25 cellular contexts compared by ENCODE assay signal in genomic region chr2:25292408-25292807, GRCh38. TPM values are rescaled to one million over a fixed set of nuclear protein-coding genes. Genes with fewer than 3 reads are reported as not detected.
A peak's percentile ranks its signal among the peaks of the same experiment; 100 is the strongest.
DNase-seq lines count a peak whose midpoint lies in the region; ATAC-seq, FAIRE-seq and TF ChIP-seq lines count a peak whose summit lies in the region.
"Had no signal": no experiment of that assay in that cellular context is flagged by ENCODE, and none has a peak within 500 bp of the region (broad histone marks: within the 10 kb centered on the region; RNA-seq: fewer than 3 reads in every experiment).

No MANE protein-coding gene starts in this region.

- TF ChIP-seq POLR2A in endothelial cell of umbilical vein (IDR thresholded peaks at IDR 0.05; ENCODE audit: low read depth, low read length), result no peak

- POLR2A ChIA-PET in activated CD4-positive, alpha-beta T cell treated with anti-CD3 and anti-CD28 coated beads for 36 hours (lab: Charles Lee), result no interaction called here
- POLR2A ChIA-PET in endothelial cell of umbilical vein (lab: Charles Lee), result no interaction called here

- TF ChIP-seq CTCF in WERI-Rb-1 (IDR thresholded peaks at IDR 0.05; ENCODE audit: low read depth, low read length) (no peak), endothelial cell of umbilical vein (IDR thresholded peaks at IDR 0.05; ENCODE audit: extremely low read depth in 1 of 2, insufficient read depth in 1 of 2, low read depth in 1 of 2, low read length in 2 of 2) (no peak), mammary epithelial cell (conservative IDR thresholded peaks at IDR 0.05 in 1 of 2, IDR thresholded peaks at IDR 0.05 in 1 of 2; ENCODE audit: extremely low read depth in 1 of 2, insufficient read depth in 1 of 2, low read depth in 1 of 2, low read length in 2 of 2) (no peak), brain microvascular endothelial cell (IDR thresholded peaks at IDR 0.05; ENCODE audit: low read depth, low read length, missing control alignments) (no peak)

- H3K9me3 ChIP-seq in BLaER1, result no peaks in the 10 kb centered on the region
- no peaks in the 10 kb centered on the region for H3K9me3 ChIP-seq in WERI-Rb-1 (ENCODE audit: severe bottlenecking)
- H3K9me3 ChIP-seq in endothelial cell of umbilical vein (replicated peaks; ENCODE audit: control insufficient read depth, insufficient read depth, low read length), result no peaks in the 10 kb centered on the region
- H3K9me3 ChIP-seq in mammary epithelial cell (replicated peaks; ENCODE audit: insufficient read depth, low read length), result no peaks in the 10 kb centered on the region
- H3K9me3 ChIP-seq: breast epithelium, vagina had no signal

- no peaks in the 10 kb centered on the region for H3K27me3 Mint-ChIP-seq in activated CD4-positive, alpha-beta T cell treated with anti-CD3 and anti-CD28 coated beads for 36 hours
- H3K27me3 Mint-ChIP-seq: progenitor cell of endocrine pancreas had no signal

- WGBS in mammary epithelial cell (ENCODE audit: low coverage, missing lambda C conversion rate), result 97% methylated on average over 4 of the region's 4 CpGs

- peaks cover 55% of the 10 kb centered on the region for H3K4me1 Mint-ChIP-seq in activated CD4-positive, alpha-beta T cell treated with anti-CD3 and anti-CD28 coated beads for 36 hours

- in situ Hi-C loops in mammary epithelial cell (cut with MboI; ENCODE audit: low sequenced_read_pairs in 2 of 2) (no loop called here), brain microvascular endothelial cell (cut with HindIII; ENCODE audit: low pct_ligation_motif_present, low sequenced_read_pairs) (no loop called here)

- intact Hi-C loops in activated CD4-positive, alpha-beta T cell treated with anti-CD3 and anti-CD28 coated beads for 36 hours (cut with DNase I, micrococcal nuclease), result no loop called here
- intact Hi-C loops in endothelial cell of umbilical vein (cut with micrococcal nuclease) (no loop called here), mammary epithelial cell (cut with micrococcal nuclease) (no loop called here)

- CTCF ChIA-PET in activated CD4-positive, alpha-beta T cell treated with anti-CD3 and anti-CD28 coated beads for 36 hours (lab: Charles Lee), result interaction anchor here (0.7 kb wide), 1 partner anchor 46 kb away, joined by 4 read pairs; no protein-coding TSS in a partner anchor
- CTCF ChIA-PET in endothelial cell of umbilical vein (lab: Charles Lee) (interaction anchor here (8.9 kb wide), 1 partner anchor 14 kb away, joined by 59 read pairs; no protein-coding TSS in a partner anchor), mammary epithelial cell (lab: Charles Lee; ENCODE audit: low non-redundant PET) (no interaction called here)

- no peaks in the 10 kb centered on the region for H3K27me3 ChIP-seq in BLaER1
- H3K27me3 ChIP-seq in WERI-Rb-1 (ENCODE audit: insufficient read depth, low read depth, severe bottlenecking), result no peaks in the 10 kb centered on the region
- no peaks in the 10 kb centered on the region for H3K27me3 ChIP-seq in endothelial cell of umbilical vein (ENCODE audit: control insufficient read depth in 2 of 2, insufficient read depth in 2 of 2, low read length in 2 of 2)
- H3K27me3 ChIP-seq in mammary epithelial cell (ENCODE audit: insufficient read depth, low read length), result no peaks in the 10 kb centered on the region
- no peaks in the 10 kb centered on the region for H3K27me3 ChIP-seq in brain microvascular endothelial cell (replicated peaks)
- H3K27me3 ChIP-seq: breast epithelium, neural progenitor cell, vagina had no signal

- H3K4me3 ChIP-seq in BLaER1 (no peak overlapping the region), WERI-Rb-1 (ENCODE audit: low read depth, low read length) (no peak overlapping the region), endothelial cell of umbilical vein (replicated peaks in 1 of 3; ENCODE audit: insufficient read depth in 1 of 3, low read depth in 1 of 3, low read length in 3 of 3) (no peak overlapping the region), mammary epithelial cell (replicated peaks in 1 of 3; ENCODE audit: insufficient read depth in 1 of 3, low read depth in 2 of 3, low read length in 3 of 3) (no peak overlapping the region), brain microvascular endothelial cell (ENCODE audit: low read depth, low read length) (no peak overlapping the region)
- H3K4me3 ChIP-seq: breast epithelium, GM12878, GM23248, neural progenitor cell, vagina had no signal

- peak overlapping the region; percentile 94 for H3K4me2 ChIP-seq in BLaER1
- no peak overlapping the region for H3K4me2 ChIP-seq in endothelial cell of umbilical vein (ENCODE audit: insufficient read depth, low read length)
- no peak overlapping the region for H3K4me2 ChIP-seq in mammary epithelial cell (ENCODE audit: insufficient read depth, low read depth, low read length)
- H3K4me2 ChIP-seq: neural progenitor cell had no signal

- dilution Hi-C loops in endothelial cell of umbilical vein (cut with MboI; ENCODE audit: extremely low pct_ligation_motif_present, low sequenced_read_pairs) (no loop called here), mammary epithelial cell (cut with HindIII; ENCODE audit: low sequenced_read_pairs) (no loop called here)

- no peaks in the 10 kb centered on the region for H3K36me3 ChIP-seq in BLaER1
- H3K36me3 ChIP-seq in WERI-Rb-1, result no peaks in the 10 kb centered on the region; the same call in 1 of the 2 replicates
- H3K36me3 ChIP-seq in endothelial cell of umbilical vein (ENCODE audit: control insufficient read depth in 2 of 2, extremely low read depth in 1 of 2, insufficient read depth in 2 of 2, low read length in 2 of 2), result no peaks in the 10 kb centered on the region
- H3K36me3 ChIP-seq in mammary epithelial cell (ENCODE audit: insufficient read depth, low read length), result no peaks in the 10 kb centered on the region
- H3K36me3 ChIP-seq in brain microvascular endothelial cell (replicated peaks), result no peaks in the 10 kb centered on the region
- H3K36me3 ChIP-seq: breast epithelium, neural progenitor cell, vagina had no signal

- H3K79me2 ChIP-seq in endothelial cell of umbilical vein (ENCODE audit: control insufficient read depth, insufficient read depth, low read length), result no peaks in the 10 kb centered on the region
- H3K79me2 ChIP-seq in mammary epithelial cell (ENCODE audit: insufficient read depth, low read length), result no peaks in the 10 kb centered on the region

- DNase-seq in activated CD4-positive, alpha-beta T cell treated with anti-CD3 and anti-CD28 coated beads for 36 hours, result no peak
- no peak for DNase-seq in activated CD4-positive, alpha-beta T cell treated with anti-CD3 and anti-CD28 coated beads, Interleukin-2, amount 50 U/mL, for 48 hours
- DNase-seq in WERI-Rb-1, result no peak
- peak; percentile 34 for DNase-seq in endothelial cell of umbilical vein (ENCODE audit: low read depth, low spot score)
- DNase-seq in mammary epithelial cell, result no peak
- no peak for DNase-seq in KG1 (lab: John Stamatoyannopoulos, UW)
- no peak for DNase-seq in brain microvascular endothelial cell
- DNase-seq: activated naive CD4-positive, alpha-beta T cell treated with Interleukin-2 at 50 U/mL for 16 hours; C1 segment of cervical spinal cord; foreskin fibroblast; GM23248; kidney glomerular epithelial cell; NCI-H1930; NCI-H446; small intestine; stimulated activated CD4-positive, alpha-beta T cell treated with anti-CD3 and anti-CD28 coated beads, Interleukin-4, amount 100 ng/mL, for 24 hours had no signal

- ATAC-seq in activated CD4-positive, alpha-beta T cell treated with anti-CD3 and anti-CD28 coated beads for 36 hours, result no peak
- ATAC-seq: GM12878, WTC11 had no signal

- H4K20me1 ChIP-seq in BLaER1, result no peaks in the 10 kb centered on the region
- no peaks in the 10 kb centered on the region for H4K20me1 ChIP-seq in endothelial cell of umbilical vein (replicated peaks; ENCODE audit: control insufficient read depth, extremely low read depth, insufficient read depth, low read length)
- no peaks in the 10 kb centered on the region for H4K20me1 ChIP-seq in mammary epithelial cell (ENCODE audit: insufficient read depth, low read length)

- H3K9me3 Mint-ChIP-seq in activated CD4-positive, alpha-beta T cell treated with anti-CD3 and anti-CD28 coated beads for 36 hours (ENCODE audit: low read depth), result no peaks in the 10 kb centered on the region
- H3K9me3 Mint-ChIP-seq: dendritic cell treated with granulocyte-macrophage colony-stimulating factor and Interleukin-4, amounts not matched to agents 40 ng/mL and 50 ng/mL, for 4 days; neural progenitor cell; WTC11 had no signal

- FAIRE-seq in endothelial cell of umbilical vein (lab: Jason Lieb, UNC), result peak; percentile 63
- FAIRE-seq: GM12878, small intestine had no signal

- no peak overlapping the region for H3K4me3 Mint-ChIP-seq in activated CD4-positive, alpha-beta T cell treated with anti-CD3 and anti-CD28 coated beads for 36 hours
- H3K4me3 Mint-ChIP-seq: dendritic cell treated with granulocyte-macrophage colony-stimulating factor and Interleukin-4, amounts not matched to agents 40 ng/mL and 50 ng/mL, for 4 days; neural progenitor cell; WTC11 had no signal

- H3K9me1 ChIP-seq in endothelial cell of umbilical vein (replicated peaks; ENCODE audit: control insufficient read depth, extremely low read depth, insufficient read depth, low read length), result no peaks in the 10 kb centered on the region

- H3K4me1 ChIP-seq in BLaER1 (peaks cover 93% of the 10 kb centered on the region), endothelial cell of umbilical vein (ENCODE audit: control insufficient read depth, extremely low read depth, insufficient read depth, low read length) (peaks cover 38% of the 10 kb centered on the region), mammary epithelial cell (ENCODE audit: insufficient read depth, low read length) (peaks cover 20% of the 10 kb centered on the region)

- H3K9ac ChIP-seq in BLaER1 (no peak overlapping the region), endothelial cell of umbilical vein (replicated peaks; ENCODE audit: extremely low read depth, insufficient read depth, low read length) (peak overlapping the region; percentile 2), mammary epithelial cell (ENCODE audit: insufficient read depth, low read length) (no peak overlapping the region)
- H3K9ac ChIP-seq: GM23248, neural progenitor cell had no signal

- peak overlapping the region; percentile 42 for H3K27ac Mint-ChIP-seq in activated CD4-positive, alpha-beta T cell treated with anti-CD3 and anti-CD28 coated beads for 36 hours
- H3K27ac Mint-ChIP-seq: dendritic cell treated with granulocyte-macrophage colony-stimulating factor and Interleukin-4, amounts not matched to agents 40 ng/mL and 50 ng/mL, for 4 days; neural progenitor cell; progenitor cell of endocrine pancreas; WTC11 had no signal

- peaks cover 33% of the 10 kb centered on the region for H3K36me3 Mint-ChIP-seq in activated CD4-positive, alpha-beta T cell treated with anti-CD3 and anti-CD28 coated beads for 36 hours (ENCODE audit: low read depth)
- H3K36me3 Mint-ChIP-seq: neural progenitor cell, WTC11 had no signal

- H3K27ac ChIP-seq in BLaER1, result peak overlapping the region; percentile 84
- H3K27ac ChIP-seq in WERI-Rb-1, result peak overlapping the region; percentile 35
- no peak overlapping the region for H3K27ac ChIP-seq in endothelial cell of umbilical vein (ENCODE audit: insufficient read depth, low read depth, low read length)
- no peak overlapping the region for H3K27ac ChIP-seq in mammary epithelial cell (ENCODE audit: insufficient read depth, low read depth, low read length)
- no peak overlapping the region for H3K27ac ChIP-seq in brain microvascular endothelial cell
- H3K27ac ChIP-seq: epithelial cell of prostate, GM23248, neural progenitor cell, vagina had no signal

- H2AFZ ChIP-seq in endothelial cell of umbilical vein (ENCODE audit: low read depth, low read length) (no peak overlapping the region), mammary epithelial cell (ENCODE audit: low read depth, low read length) (no peak overlapping the region)
- H2AFZ ChIP-seq: GM23248, neural progenitor cell had no signal

- BruUV-seq in endothelial cell of umbilical vein (replicated peaks; lab: Mats Ljungman, UMichigan) (no TSS peak), mammary epithelial cell (replicated peaks; lab: Mats Ljungman, UMichigan) (no TSS peak)

RNA-seq across cellular contexts. Expression of gene DNMT3A, which starts 49.3 kb away (rescaled TPM):
- total RNA-seq in activated CD4-positive, alpha-beta T cell treated with anti-CD3 and anti-CD28 coated beads for 36 hours, result 10 to 100 TPM; 62.3 to 76.2 TPM
- total RNA-seq in endothelial cell of umbilical vein (67.0 and 71.7 TPM in 2 replicates), mammary epithelial cell (10 to 100 TPM in 1 of 2 donors, 1 to 10 TPM in 1; 9.6 to 14.2 TPM)
- polyA plus RNA-seq in endothelial cell of umbilical vein (15.6 and 23.3 TPM in 2 replicates), mammary epithelial cell (1.7 TPM)
- polyA plus RNA-seq in endothelial cell of umbilical vein (2011; cell fraction: cytosol; rRNA removed), result 12.5 and 14.2 TPM in 2 replicates
- polyA plus RNA-seq in endothelial cell of umbilical vein (2011; cell fraction: nucleus; rRNA removed), result 42.1 and 52.7 TPM in 2 replicates
- polyA plus RNA-seq in endothelial cell of umbilical vein (2012), result 26.2 and 37.7 TPM in 2 replicates
- polyA minus RNA-seq in endothelial cell of umbilical vein (60.1 and 61.4 TPM in 2 replicates), mammary epithelial cell (31.7 TPM)
- 8.0 TPM for polyA minus RNA-seq in endothelial cell of umbilical vein (2011; cell fraction: cytosol; rRNA and poly(A)+ RNA removed)
- 36.1 and 50.9 TPM in 2 replicates for polyA minus RNA-seq in endothelial cell of umbilical vein (2011; cell fraction: nucleus; rRNA and poly(A)+ RNA removed)

Comparison
In these comparisons a context has a peak if more than half of its experiments do, and no peak if none do; other contexts are left out.
1. H3K27ac ChIP-seq: peak in BLaER1 (single experiment) and WERI-Rb-1 (single experiment); none in endothelial cell of umbilical vein (single experiment), mammary epithelial cell (single experiment) and brain microvascular endothelial cell (single experiment).